6 cellular contexts compared by ENCODE assay signal in the genomic region with DNA sequence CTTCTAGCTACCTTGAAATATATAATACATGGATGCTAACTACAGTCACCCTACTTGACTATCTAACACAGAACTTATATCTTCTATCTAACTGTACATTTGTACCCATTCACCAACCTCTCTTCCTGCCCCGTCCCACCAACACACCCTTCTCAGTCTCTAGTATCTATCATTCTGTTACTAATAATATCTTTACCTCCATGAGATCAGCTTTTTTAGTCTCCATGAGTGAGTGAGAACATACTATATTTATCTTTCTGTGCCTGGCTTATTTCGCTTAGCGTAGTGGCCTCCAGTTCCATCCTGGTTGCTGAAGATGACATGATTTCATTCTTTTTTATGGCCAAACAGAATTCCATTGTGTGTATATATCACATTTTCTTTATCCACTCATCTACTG. TPM values are rescaled to one million over a fixed set of nuclear protein-coding genes. Genes with fewer than 3 reads are reported as not detected.
"Had no signal": no experiment of that assay in that cellular context is flagged by ENCODE, and none has a peak within 500 bp of the region (broad histone marks: within the 10 kb centered on the region; RNA-seq: fewer than 3 reads in every experiment).

No MANE protein-coding gene starts in this region.

- ATAC-seq: HepG2, K562 had no signal

- DNase-seq: IMR-90, KBM-7, KG1 had no signal

RNA-seq across cellular contexts. Expression of gene LIFR, which starts 37.0 kb away (rescaled TPM):
- total RNA-seq: HT-29 had no signal
